14 cellular contexts compared by ENCODE assay signal in the genomic region with DNA sequence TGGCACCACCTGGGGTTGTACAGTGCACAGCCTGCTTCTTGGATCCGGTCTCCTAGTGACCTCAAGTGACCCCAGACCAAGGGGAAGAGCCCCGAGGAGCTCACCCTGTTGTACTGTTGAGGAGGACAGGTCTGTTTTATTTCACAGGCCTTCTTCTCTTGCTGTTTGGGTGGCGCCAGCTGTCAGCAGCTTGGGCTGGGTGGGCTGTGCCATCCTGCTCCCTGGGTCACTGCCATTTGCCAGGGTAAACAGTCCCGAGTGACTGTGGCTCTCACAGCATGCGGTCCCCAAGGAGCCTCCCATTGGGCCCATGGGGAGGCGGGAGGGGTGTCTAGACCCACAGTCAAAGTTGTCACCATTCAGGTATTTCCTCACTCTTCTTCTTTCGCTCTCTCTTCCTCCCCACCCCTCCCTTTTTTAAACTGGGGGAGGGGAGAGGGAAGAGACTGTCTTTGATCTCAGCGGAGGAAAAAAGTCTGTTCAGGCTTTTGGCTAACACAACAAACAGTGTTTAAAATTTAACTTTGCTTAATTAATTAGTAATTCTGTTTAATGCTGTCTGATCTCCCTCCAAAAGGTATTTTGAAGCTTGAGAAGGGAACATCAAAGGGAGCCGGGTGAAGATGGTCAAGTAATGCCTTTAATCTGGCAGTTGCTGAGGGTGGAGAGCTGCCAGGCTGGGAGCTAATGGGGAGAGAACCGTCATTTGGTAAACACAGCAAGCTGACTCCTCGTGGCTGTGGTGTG.
DNase-seq lines count a peak whose midpoint lies in the region; ATAC-seq and TF ChIP-seq lines count a peak whose summit lies in the region.
"Had no signal": no experiment of that assay in that cellular context is flagged by ENCODE, and none has a peak within 500 bp of the region (broad histone marks: within the 10 kb centered on the region; RNA-seq: fewer than 3 reads in every experiment).

No MANE protein-coding gene starts in this region.

- 53% methylated on average over 9 of the region's 11 CpGs for WGBS in esophagus muscularis mucosa

- no peak overlapping the region for H3K27ac Mint-ChIP-seq in CD8-positive, alpha-beta T cell
- H3K27ac Mint-ChIP-seq in naive thymus-derived CD4-positive, alpha-beta T cell, result peak overlapping the region in 8 of 9 donors; percentile 21 to 82 (median 64)
- no peak overlapping the region for H3K27ac Mint-ChIP-seq in stimulated activated naive B cell treated with anti-CD40 and anti-IgM and Interleukin-4, amounts not matched to agents 10 μg/mL and 1 μg/mL and 100 μg/mL, for 72 hours
- H3K27ac Mint-ChIP-seq: activated B cell treated with CpG ODN at 0.5 μM for 24 hours; activated T-helper 1 cell treated with anti-CD3 and anti-CD28 coated beads, Interleukin-12 subunit alpha, Interleukin-12 subunit beta, Interleukin-2, Interleukin-4 antibody, amounts not matched to agents 30 ng/mL and 10 ng/mL and 1 ng/mL, durations not matched to agents 14 hours and 24 hours and 36 hours had no signal

- H3K4me1 Mint-ChIP-seq in CD8-positive, alpha-beta T cell (ENCODE audit: low read depth), result peaks cover 13% of the 10 kb centered on the region
- H3K4me1 Mint-ChIP-seq in naive thymus-derived CD4-positive, alpha-beta T cell, result peaks cover 7 to 40% (median 25%) of the 10 kb centered on the region in 7 donors
- peaks cover 10 to 16% of the 10 kb centered on the region in 2 donors for H3K4me1 Mint-ChIP-seq in stimulated activated naive B cell treated with anti-CD40 and anti-IgM and Interleukin-4, amounts not matched to agents 10 μg/mL and 1 μg/mL and 100 μg/mL, for 72 hours
- H3K4me1 Mint-ChIP-seq: activated B cell treated with CpG ODN at 0.5 μM for 24 hours had no signal

- H3K27me3 Mint-ChIP-seq in CD8-positive, alpha-beta T cell (ENCODE audit: low read depth), result no peaks in the 10 kb centered on the region
- H3K27me3 Mint-ChIP-seq in naive thymus-derived CD4-positive, alpha-beta T cell, result no peaks in the 10 kb centered on the region
- peaks cover 13 to 18% of the 10 kb centered on the region in 2 donors for H3K27me3 Mint-ChIP-seq in stimulated activated naive B cell treated with anti-CD40 and anti-IgM and Interleukin-4, amounts not matched to agents 10 μg/mL and 1 μg/mL and 100 μg/mL, for 72 hours

- no peak overlapping the region for H3K4me3 ChIP-seq in CD8-positive, alpha-beta T cell (ENCODE audit: low read depth, low read length)
- H3K4me3 ChIP-seq in LNCaP clone FGC (ENCODE audit: low read depth, low read length) (no peak overlapping the region), esophagus muscularis mucosa (no peak overlapping the region), coronary artery (no peak overlapping the region), osteoblast (ENCODE audit: insufficient read depth, low read length) (no peak overlapping the region)
- H3K4me3 ChIP-seq in naive thymus-derived CD4-positive, alpha-beta T cell (ENCODE audit: low read length), result no peak overlapping the region
- H3K4me3 ChIP-seq: SJSA1, suprapubic skin had no signal

- H3K4me1 ChIP-seq in CD8-positive, alpha-beta T cell (ENCODE audit: insufficient read depth, low read length), result peaks cover 10% of the 10 kb centered on the region
- H3K4me1 ChIP-seq in esophagus muscularis mucosa, result peaks cover 42 to 85% (median 70%) of the 10 kb centered on the region in 4 donors
- peaks cover 0 to 15% of the 10 kb centered on the region in 2 donors for H3K4me1 ChIP-seq in naive thymus-derived CD4-positive, alpha-beta T cell (ENCODE audit: control insufficient read depth in 2 of 2, insufficient read depth in 2 of 2, low read length in 2 of 2)
- H3K4me1 ChIP-seq in osteoblast (ENCODE audit: insufficient read depth, low read length), result no peaks in the 10 kb centered on the region

- CTCF ChIA-PET in CD8-positive, alpha-beta T cell (lab: Charles Lee), result interaction anchor here (0.5 kb wide), 1 partner anchor 93 kb away, joined by 3 read pairs; no protein-coding TSS in a partner anchor
- CTCF ChIA-PET in naive thymus-derived CD4-positive, alpha-beta T cell (lab: Charles Lee), result interaction anchor here (0.5 kb wide), 1 partner anchor 170 kb away, joined by 4 read pairs; no protein-coding TSS in a partner anchor

- no peak for TF ChIP-seq EP300 in esophagus muscularis mucosa (IDR thresholded peaks at IDR 0.05)

- no peak for ATAC-seq in CD8-positive, alpha-beta T cell
- ATAC-seq in naive thymus-derived CD4-positive, alpha-beta T cell, result no peak
- ATAC-seq in stimulated activated naive B cell treated with anti-CD40 and anti-IgM and Interleukin-4, amounts not matched to agents 10 μg/mL and 1 μg/mL and 100 μg/mL, for 72 hours (replicated peaks), result no peak

- no peak for DNase-seq in CD8-positive, alpha-beta T cell
- DNase-seq in LNCaP clone FGC (ENCODE audit: low read depth) (peak; percentile 18), esophagus muscularis mucosa (ENCODE audit: extremely low spot score) (no peak), hepatic stellate cell (ENCODE audit: low spot score) (no peak), coronary artery (ENCODE audit: low spot score) (no peak), osteoblast (ENCODE audit: insufficient read length, low spot score, missing footprints) (no peak)
- peak in 6 of 9 donors; percentile 25 to 54 (median 33) for DNase-seq in naive thymus-derived CD4-positive, alpha-beta T cell
- DNase-seq in stimulated activated naive B cell treated with anti-CD40 and anti-IgM and Interleukin-4, amounts not matched to agents 10 μg/mL and 1 μg/mL and 100 μg/mL, for 72 hours, result no peak
- DNase-seq: activated B cell treated with CpG ODN at 0.5 μM for 24 hours, brain microvascular endothelial cell, head of caudate nucleus had no signal

- no peak overlapping the region for H3K4me2 ChIP-seq in osteoblast (ENCODE audit: insufficient read depth, low read length)

- no peaks in the 10 kb centered on the region for H3K27me3 ChIP-seq in CD8-positive, alpha-beta T cell (ENCODE audit: insufficient read depth, low read length)
- no peaks in the 10 kb centered on the region for H3K27me3 ChIP-seq in esophagus muscularis mucosa
- no peaks in the 10 kb centered on the region for H3K27me3 ChIP-seq in naive thymus-derived CD4-positive, alpha-beta T cell (ENCODE audit: control insufficient read depth in 2 of 2, insufficient read depth in 2 of 2, low read length in 2 of 2)
- no peaks in the 10 kb centered on the region for H3K27me3 ChIP-seq in osteoblast (ENCODE audit: insufficient read depth, low read length)
- H3K27me3 ChIP-seq: brain microvascular endothelial cell, SJSA1, suprapubic skin had no signal

- POLR2A ChIA-PET in CD8-positive, alpha-beta T cell (lab: Charles Lee), result interaction anchor here (0.7 kb wide), 1 partner anchor 121 kb away, joined by 3 read pairs; no protein-coding TSS in a partner anchor
- POLR2A ChIA-PET in naive thymus-derived CD4-positive, alpha-beta T cell (lab: Charles Lee), result interaction anchor here (0.6 to 0.9 kb wide), 4 partner anchors 28 to 67 kb away, joined by 3 to 5 read pairs (median 4); no protein-coding TSS in a partner anchor

- H3K79me2 ChIP-seq in osteoblast (ENCODE audit: insufficient read depth, low read length), result no peaks in the 10 kb centered on the region

- TF ChIP-seq POLR2A in esophagus muscularis mucosa (IDR thresholded peaks at IDR 0.05; ENCODE audit: low read depth), result no peak

- H3K36me3 Mint-ChIP-seq in CD8-positive, alpha-beta T cell, result peaks cover 12% of the 10 kb centered on the region
- peaks cover 0 to 20% (median 0%) of the 10 kb centered on the region in 5 donors for H3K36me3 Mint-ChIP-seq in naive thymus-derived CD4-positive, alpha-beta T cell
- peaks cover 4 to 7% of the 10 kb centered on the region in 2 donors for H3K36me3 Mint-ChIP-seq in stimulated activated naive B cell treated with anti-CD40 and anti-IgM and Interleukin-4, amounts not matched to agents 10 μg/mL and 1 μg/mL and 100 μg/mL, for 72 hours

- H2AFZ ChIP-seq in osteoblast (ENCODE audit: low read length), result no peak overlapping the region

- intact Hi-C loops in CD8-positive, alpha-beta T cell (cut with DNase I, micrococcal nuclease), result no loop called here
- intact Hi-C loops in esophagus muscularis mucosa (cut with DNase I), result no loop called here
- intact Hi-C loops in naive thymus-derived CD4-positive, alpha-beta T cell (cut with micrococcal nuclease), result no loop called here

- no peaks in the 10 kb centered on the region for H4K20me1 ChIP-seq in osteoblast (ENCODE audit: insufficient read depth, low read length)

- H3K4me3 Mint-ChIP-seq in CD8-positive, alpha-beta T cell, result peak overlapping the region; percentile 8
- peak overlapping the region in 9 of 10 donors; percentile 16 to 78 (median 57) for H3K4me3 Mint-ChIP-seq in naive thymus-derived CD4-positive, alpha-beta T cell
- no peak overlapping the region for H3K4me3 Mint-ChIP-seq in stimulated activated naive B cell treated with anti-CD40 and anti-IgM and Interleukin-4, amounts not matched to agents 10 μg/mL and 1 μg/mL and 100 μg/mL, for 72 hours
- H3K4me3 Mint-ChIP-seq: activated B cell treated with CpG ODN at 0.5 μM for 24 hours; activated T-helper 1 cell treated with anti-CD3 and anti-CD28 coated beads, Interleukin-12 subunit alpha, Interleukin-12 subunit beta, Interleukin-2, Interleukin-4 antibody, amounts not matched to agents 30 ng/mL and 10 ng/mL and 1 ng/mL, durations not matched to agents 14 hours and 24 hours and 36 hours had no signal

- no peaks in the 10 kb centered on the region for H3K36me3 ChIP-seq in CD8-positive, alpha-beta T cell (ENCODE audit: insufficient read depth, low read length)
- H3K36me3 ChIP-seq in esophagus muscularis mucosa, result peaks cover 0 to 13% (median 5%) of the 10 kb centered on the region in 4 donors
- H3K36me3 ChIP-seq in naive thymus-derived CD4-positive, alpha-beta T cell (ENCODE audit: control insufficient read depth in 2 of 3, insufficient read depth in 3 of 3, low read length in 3 of 3), result no peaks in the 10 kb centered on the region
- no peaks in the 10 kb centered on the region for H3K36me3 ChIP-seq in osteoblast (ENCODE audit: insufficient read depth, low read length)
- H3K36me3 ChIP-seq: brain microvascular endothelial cell, SJSA1, suprapubic skin had no signal

- no peaks in the 10 kb centered on the region for H3K9me3 ChIP-seq in CD8-positive, alpha-beta T cell (ENCODE audit: low read length)
- H3K9me3 ChIP-seq in esophagus muscularis mucosa (no peaks in the 10 kb centered on the region), osteoblast (ENCODE audit: low read depth, low read length) (no peaks in the 10 kb centered on the region)
- no peaks in the 10 kb centered on the region for H3K9me3 ChIP-seq in naive thymus-derived CD4-positive, alpha-beta T cell (ENCODE audit: control insufficient read depth in 2 of 3, low read length in 3 of 3)
- H3K9me3 ChIP-seq: SJSA1, suprapubic skin had no signal

- TF ChIP-seq CTCF in CD8-positive, alpha-beta T cell (IDR thresholded peaks at IDR 0.05), result no peak
- TF ChIP-seq CTCF in LNCaP clone FGC (IDR thresholded peaks at IDR 0.05; ENCODE audit: control insufficient read depth, extremely low read depth, insufficient read depth) (no peak), esophagus muscularis mucosa (IDR thresholded peaks at IDR 0.05) (no peak), coronary artery (IDR thresholded peaks at IDR 0.05) (no peak), osteoblast (IDR thresholded peaks at IDR 0.05; ENCODE audit: extremely low read depth, low read depth, low read length) (no peak)

- no peaks in the 10 kb centered on the region for H3K9me3 Mint-ChIP-seq in CD8-positive, alpha-beta T cell
- no peaks in the 10 kb centered on the region for H3K9me3 Mint-ChIP-seq in naive thymus-derived CD4-positive, alpha-beta T cell
- no peaks in the 10 kb centered on the region for H3K9me3 Mint-ChIP-seq in stimulated activated naive B cell treated with anti-CD40 and anti-IgM and Interleukin-4, amounts not matched to agents 10 μg/mL and 1 μg/mL and 100 μg/mL, for 72 hours
- H3K9me3 Mint-ChIP-seq: activated B cell treated with CpG ODN at 0.5 μM for 24 hours; activated T-helper 1 cell treated with anti-CD3 and anti-CD28 coated beads, Interleukin-12 subunit alpha, Interleukin-12 subunit beta, Interleukin-2, Interleukin-4 antibody, amounts not matched to agents 30 ng/mL and 10 ng/mL and 1 ng/mL, durations not matched to agents 14 hours and 24 hours and 36 hours had no signal

- H3K27ac ChIP-seq in CD8-positive, alpha-beta T cell (ENCODE audit: low read depth, low read length), result no peak overlapping the region
- H3K27ac ChIP-seq in esophagus muscularis mucosa (replicated peaks in 1 of 4) (peak overlapping the region; percentile 85 to 92 (median 88)), coronary artery (no peak overlapping the region), osteoblast (ENCODE audit: low read depth, low read length) (no peak overlapping the region)
- peak overlapping the region; percentile 20 for H3K27ac ChIP-seq in naive thymus-derived CD4-positive, alpha-beta T cell (ENCODE audit: low read depth, low read length)
- H3K27ac ChIP-seq: brain microvascular endothelial cell, SJSA1, suprapubic skin had no signal

Comparison
In these comparisons a context has a peak if more than half of its experiments do, and no peak if none do; other contexts are left out.
1. DNase-seq: peak in LNCaP clone FGC (single experiment) and naive thymus-derived CD4-positive, alpha-beta T cell (6 of 9); none in CD8-positive, alpha-beta T cell (0 of 7), esophagus muscularis mucosa (single experiment), hepatic stellate cell (single experiment), coronary artery (single experiment), osteoblast (single experiment) and stimulated activated naive B cell treated with anti-CD40 and anti-IgM and Interleukin-4, amounts not matched to agents 10 μg/mL and 1 μg/mL and 100 μg/mL, for 72 hours (single experiment).
2. H3K27ac ChIP-seq: peak in esophagus muscularis mucosa (4 of 4) and naive thymus-derived CD4-positive, alpha-beta T cell (single experiment); none in CD8-positive, alpha-beta T cell (single experiment), coronary artery (0 of 2) and osteoblast (single experiment).
3. H3K27ac Mint-ChIP-seq: peak in naive thymus-derived CD4-positive, alpha-beta T cell (8 of 9); none in CD8-positive, alpha-beta T cell (single experiment) and stimulated activated naive B cell treated with anti-CD40 and anti-IgM and Interleukin-4, amounts not matched to agents 10 μg/mL and 1 μg/mL and 100 μg/mL, for 72 hours (single experiment).
4. H3K4me3 Mint-ChIP-seq: peak in CD8-positive, alpha-beta T cell (single experiment) and naive thymus-derived CD4-positive, alpha-beta T cell (9 of 10); none in stimulated activated naive B cell treated with anti-CD40 and anti-IgM and Interleukin-4, amounts not matched to agents 10 μg/mL and 1 μg/mL and 100 μg/mL, for 72 hours (0 of 2).